In genomic region chr3:47295976-47296375, GRCh38 we compare ENCODE assay signal across 21 cellular contexts. TPM values are rescaled to one million over a fixed set of nuclear protein-coding genes. Genes with fewer than 3 reads are reported as not detected.
DNase-seq lines count a peak whose midpoint lies in the region; ATAC-seq and TF ChIP-seq lines count a peak whose summit lies in the region.
"Had no signal": no experiment of that assay in that cellular context is flagged by ENCODE, and none has a peak within 500 bp of the region (broad histone marks: within the 10 kb centered on the region; RNA-seq: fewer than 3 reads in every experiment).

No MANE protein-coding gene starts in this region.

- H4K20me1 ChIP-seq in BLaER1 treated with 17β-estradiol and CSF1 and Interleukin-3, amounts not matched to agents 10 nM and 100 nM, result peaks cover 36 to 89% (median 71%) of the 10 kb centered on the region in 11 experiments; a peak in 20 of 22 replicates
- H4K20me1 ChIP-seq in DOHH2 (ENCODE audit: control insufficient read depth, insufficient read depth, low read depth, low read length), result no peaks in the 10 kb centered on the region

- peaks cover 29 to 67% (median 54%) of the 10 kb centered on the region in 7 donors for H3K4me1 Mint-ChIP-seq in naive thymus-derived CD4-positive, alpha-beta T cell

- H3K27me3 Mint-ChIP-seq in naive thymus-derived CD4-positive, alpha-beta T cell, result no peaks in the 10 kb centered on the region

- peak overlapping the region in 2 of 10 donors; percentile 5 to 31 for H3K4me3 Mint-ChIP-seq in naive thymus-derived CD4-positive, alpha-beta T cell
- H3K4me3 Mint-ChIP-seq: H9 had no signal

- H3K36me3 ChIP-seq in BLaER1 treated with 17β-estradiol and CSF1 and Interleukin-3, amounts not matched to agents 10 nM and 100 nM, result peaks cover 13 to 68% (median 44%) of the 10 kb centered on the region in 11 experiments
- peaks cover 25% of the 10 kb centered on the region for H3K36me3 ChIP-seq in DOHH2 (ENCODE audit: control insufficient read depth, low read length)
- peaks cover 2% of the 10 kb centered on the region; the same call in 1 of the 2 replicates for H3K36me3 ChIP-seq in WERI-Rb-1
- peaks cover 0 to 12% (median 0%) of the 10 kb centered on the region in 3 experiments for H3K36me3 ChIP-seq in naive thymus-derived CD4-positive, alpha-beta T cell (ENCODE audit: control insufficient read depth in 2 of 3, insufficient read depth in 3 of 3, low read length in 3 of 3)
- H3K36me3 ChIP-seq: pancreas, thoracic aorta, vagina had no signal

- H3F3A ChIP-seq in DOHH2 (ENCODE audit: control insufficient read depth, insufficient read depth), result peaks cover 12% of the 10 kb centered on the region; the same call in 1 of the 2 replicates

- H3K27ac ChIP-seq in BLaER1 treated with 17β-estradiol and CSF1 and Interleukin-3, amounts not matched to agents 10 nM and 100 nM, result no peak overlapping the region
- H3K27ac ChIP-seq in DOHH2 (ENCODE audit: low read depth, low read length) (peak overlapping the region; percentile 52; the same call in 1 of the 2 replicates), WERI-Rb-1 (peak overlapping the region; percentile 50; the same call in 1 of the 2 replicates)
- no peak overlapping the region for H3K27ac ChIP-seq in naive thymus-derived CD4-positive, alpha-beta T cell (ENCODE audit: low read depth, low read length)
- H3K27ac ChIP-seq: body of pancreas, KMS-11, pancreas, thoracic aorta, vagina had no signal

- H3K4me3 ChIP-seq in BLaER1 treated with 17β-estradiol and CSF1 and Interleukin-3, amounts not matched to agents 10 nM and 100 nM, result no peak overlapping the region
- H3K4me3 ChIP-seq in DOHH2 (ENCODE audit: low read length) (peak overlapping the region; percentile 66), WERI-Rb-1 (ENCODE audit: low read depth, low read length) (no peak overlapping the region)
- no peak overlapping the region for H3K4me3 ChIP-seq in naive thymus-derived CD4-positive, alpha-beta T cell (ENCODE audit: low read length)
- H3K4me3 ChIP-seq: body of pancreas, pancreas, thoracic aorta, vagina had no signal

- peaks cover 0 to 38% (median 10%) of the 10 kb centered on the region in 5 donors for H3K36me3 Mint-ChIP-seq in naive thymus-derived CD4-positive, alpha-beta T cell

- no peaks in the 10 kb centered on the region for H3K9me2 ChIP-seq in DOHH2 (replicated peaks; ENCODE audit: control insufficient read depth, low read length)

- peaks cover 0 to 1% (median 0%) of the 10 kb centered on the region in 11 donors for H3K9me3 Mint-ChIP-seq in naive thymus-derived CD4-positive, alpha-beta T cell
- H3K9me3 Mint-ChIP-seq: CD14-positive monocyte, H9 had no signal

- H3K27ac Mint-ChIP-seq in naive thymus-derived CD4-positive, alpha-beta T cell, result peak overlapping the region in 2 of 9 donors; percentile 35 to 44

- intact Hi-C loops in naive thymus-derived CD4-positive, alpha-beta T cell (cut with micrococcal nuclease), result no loop called here

- CTCF ChIA-PET in naive thymus-derived CD4-positive, alpha-beta T cell (lab: Charles Lee), result no interaction called here

- H3K4me2 ChIP-seq in BLaER1 treated with 17β-estradiol and CSF1 and Interleukin-3, amounts not matched to agents 10 nM and 100 nM, result peak overlapping the region in 9 of 11 experiments; percentile 58 to 99 (median 82); a peak in 17 of 22 replicates
- H3K4me2 ChIP-seq in DOHH2 (ENCODE audit: low read length), result peak overlapping the region; percentile 88
- H3K4me2 ChIP-seq: KMS-11 had no signal

- H3K9ac ChIP-seq in BLaER1 treated with 17β-estradiol and CSF1 and Interleukin-3, amounts not matched to agents 10 nM and 100 nM, result no peak overlapping the region
- H3K9ac ChIP-seq: KMS-11 had no signal

- DNase-seq in WERI-Rb-1, result no peak
- no peak for DNase-seq in naive thymus-derived CD4-positive, alpha-beta T cell
- no peak for DNase-seq in GDM1 (lab: John Stamatoyannopoulos, UW)
- DNase-seq in NCI-H774 (lab: John Stamatoyannopoulos, UW), result no peak
- DNase-seq in NCI-H748 (lab: John Stamatoyannopoulos, UW; ENCODE audit: unreplicated experiment), result no peak
- no peak for DNase-seq in NCI-H1694 treated with DMSO at 0.1 percent for 48 hours (lab: John Stamatoyannopoulos, UW)
- DNase-seq: activated gamma-delta T cell; body of pancreas; effector CD8-positive, alpha-beta T cell; foreskin fibroblast; H9; NCI-H1436 treated with DMSO at 0.1 percent for 48 hours; NCI-H524; pancreas; T-helper 1 cell had no signal

- no peaks in the 10 kb centered on the region for H3K27me3 ChIP-seq in BLaER1 treated with 17β-estradiol and CSF1 and Interleukin-3, amounts not matched to agents 10 nM and 100 nM
- H3K27me3 ChIP-seq in DOHH2 (ENCODE audit: control insufficient read depth, low read length) (no peaks in the 10 kb centered on the region), WERI-Rb-1 (ENCODE audit: insufficient read depth, low read depth, severe bottlenecking) (no peaks in the 10 kb centered on the region)
- H3K27me3 ChIP-seq in naive thymus-derived CD4-positive, alpha-beta T cell (ENCODE audit: control insufficient read depth in 2 of 2, insufficient read depth in 2 of 2, low read length in 2 of 2), result no peaks in the 10 kb centered on the region
- H3K27me3 ChIP-seq: body of pancreas, pancreas, vagina had no signal

- peak; percentile 33 for ATAC-seq in naive thymus-derived CD4-positive, alpha-beta T cell
- ATAC-seq: body of pancreas, pancreas had no signal

- H3K9me3 ChIP-seq in BLaER1 treated with 17β-estradiol and CSF1 and Interleukin-3, amounts not matched to agents 10 nM and 100 nM (replicated peaks in 1 of 11), result no peaks in the 10 kb centered on the region
- H3K9me3 ChIP-seq in DOHH2 (ENCODE audit: control insufficient read depth, insufficient read depth, low read length) (no peaks in the 10 kb centered on the region), WERI-Rb-1 (ENCODE audit: severe bottlenecking) (no peaks in the 10 kb centered on the region)
- no peaks in the 10 kb centered on the region for H3K9me3 ChIP-seq in naive thymus-derived CD4-positive, alpha-beta T cell (ENCODE audit: control insufficient read depth in 2 of 3, low read length in 3 of 3)
- H3K9me3 ChIP-seq: body of pancreas, pancreas, thoracic aorta, vagina had no signal

- no peak for TF ChIP-seq CTCF in DOHH2 (IDR thresholded peaks at IDR 0.05; ENCODE audit: low read depth, low read length, poor library complexity, severe bottlenecking)
- TF ChIP-seq CTCF in WERI-Rb-1 (IDR thresholded peaks at IDR 0.05; ENCODE audit: low read depth, low read length), result no peak

- peaks cover 25 to 70% (median 31%) of the 10 kb centered on the region in 10 experiments for H3K4me1 ChIP-seq in BLaER1 treated with 17β-estradiol and CSF1 and Interleukin-3, amounts not matched to agents 10 nM and 100 nM
- peaks cover 88% of the 10 kb centered on the region for H3K4me1 ChIP-seq in DOHH2 (ENCODE audit: control insufficient read depth, low read length)
- no peaks in the 10 kb centered on the region for H3K4me1 ChIP-seq in naive thymus-derived CD4-positive, alpha-beta T cell (ENCODE audit: control insufficient read depth in 2 of 2, insufficient read depth in 2 of 2, low read length in 2 of 2)
- H3K4me1 ChIP-seq: body of pancreas, pancreas had no signal

- POLR2A ChIA-PET in naive thymus-derived CD4-positive, alpha-beta T cell (lab: Charles Lee), result no interaction called here

- H3K79me2 ChIP-seq in DOHH2 (ENCODE audit: control insufficient read depth, low read length), result peaks cover 86% of the 10 kb centered on the region

RNA-seq across cellular contexts. Expression of gene KLHL18, which starts 13.2 kb away (rescaled TPM):
- 10 to 100 TPM; 21.7 to 47.5 (median 24.5) TPM for total RNA-seq in naive thymus-derived CD4-positive, alpha-beta T cell
- 10 to 100 TPM in 1 of 2 donors, 1 to 10 TPM in 1; 8.8 to 16.1 TPM for polyA plus RNA-seq in naive thymus-derived CD4-positive, alpha-beta T cell

RNA-seq across cellular contexts. Expression of gene KIF9, which starts 13.4 kb away (rescaled TPM):
- 10 to 100 TPM in 2 of 5 experiments, 1 to 10 TPM in 3; 2.7 to 15.0 (median 4.1) TPM for total RNA-seq in naive thymus-derived CD4-positive, alpha-beta T cell
- 1 to 10 TPM; 2.3 to 5.3 TPM for polyA plus RNA-seq in naive thymus-derived CD4-positive, alpha-beta T cell

Comparison
In these comparisons a context has a peak if more than half of its experiments do, and no peak if none do; other contexts are left out.
1. H3K27ac ChIP-seq: peak in DOHH2 (single experiment) and WERI-Rb-1 (single experiment); none in BLaER1 treated with 17β-estradiol and CSF1 and Interleukin-3, amounts not matched to agents 10 nM and 100 nM (0 of 11) and naive thymus-derived CD4-positive, alpha-beta T cell (single experiment).